1 cellular context compared by ENCODE assay signal in genomic region chr6:51578362-51578761, GRCh38.
TF ChIP-seq lines count a peak whose summit lies in the region.

No MANE protein-coding gene starts in this region.

TF ChIP-seq in neural cell, 6 proteins besides CTCF, POLR2A, EP300 and RAD21 (continued from another document):
- TF ChIP-seq REST (IDR thresholded peaks at IDR 0.05; ENCODE audit: borderline replicate concordance) = no peak
- TF ChIP-seq POLR2AphosphoS5 (IDR thresholded peaks at IDR 0.05) = no peak
